9 cellular contexts compared by ENCODE assay signal in the genomic region with DNA sequence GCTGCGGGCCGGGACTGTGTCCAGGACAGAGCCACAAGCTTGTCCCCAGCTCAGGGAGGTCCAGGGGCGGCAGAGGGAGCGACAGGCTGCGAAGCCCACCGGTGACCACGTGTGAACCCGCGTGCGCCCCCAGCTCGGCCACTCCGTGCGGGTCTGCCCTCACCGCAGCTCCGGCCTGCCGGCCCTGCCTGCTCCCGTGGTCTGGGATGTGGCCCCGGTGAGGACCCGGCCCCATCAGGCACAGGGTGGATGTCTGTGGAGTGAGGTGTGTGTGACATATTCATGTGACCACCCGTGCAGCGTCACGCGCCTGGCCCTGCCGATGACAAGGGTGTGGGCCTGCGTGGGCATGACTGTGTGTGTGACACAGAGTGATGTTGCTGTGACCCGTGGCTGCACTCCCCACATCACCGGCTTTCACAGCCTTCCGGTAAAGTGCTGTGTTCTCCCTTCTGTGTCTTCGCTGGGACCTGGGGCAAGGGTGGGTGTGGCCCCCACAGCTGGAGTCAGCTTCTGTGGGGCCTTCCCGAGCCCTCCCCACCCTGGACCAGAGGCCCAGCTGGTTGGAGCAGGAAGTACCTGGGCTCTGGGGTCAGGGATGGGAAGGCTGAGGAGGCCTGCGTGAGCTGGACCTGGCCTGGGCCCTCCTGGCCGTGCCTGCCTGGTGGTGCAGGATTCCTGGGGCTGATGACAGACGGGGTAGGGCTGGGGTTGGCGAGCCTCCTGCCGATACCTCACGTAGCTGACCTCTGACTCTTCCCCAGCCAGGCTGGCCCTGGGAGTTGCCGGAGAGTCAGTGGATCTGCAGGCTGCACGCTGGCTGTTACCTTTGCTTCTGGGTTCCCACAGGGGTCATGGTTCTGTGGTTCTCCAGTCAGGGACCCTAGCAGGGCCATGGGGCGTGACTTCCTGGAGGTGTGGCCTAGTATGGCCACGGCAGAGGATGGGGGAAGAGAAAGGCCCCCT. TPM values are rescaled to one million over a fixed set of nuclear protein-coding genes. Genes with fewer than 3 reads are reported as not detected.
DNase-seq lines count a peak whose midpoint lies in the region; ATAC-seq and TF ChIP-seq lines count a peak whose summit lies in the region.
"Had no signal": no experiment of that assay in that cellular context is flagged by ENCODE, and none has a peak within 500 bp of the region (broad histone marks: within the 10 kb centered on the region; RNA-seq: fewer than 3 reads in every experiment).

No MANE protein-coding gene starts in this region.

- peak overlapping the region; percentile 67 for H3K4me3 Mint-ChIP-seq in type B pancreatic cell
- H3K4me3 Mint-ChIP-seq in endothelial cell (ENCODE audit: unreplicated experiment) = no peak overlapping the region

- H3K4me1 Mint-ChIP-seq in type B pancreatic cell (ENCODE audit: unreplicated experiment) (peaks cover 8% of the 10 kb centered on the region), endothelial cell (ENCODE audit: unreplicated experiment) (no peaks in the 10 kb centered on the region)

- H3K9me3 Mint-ChIP-seq in type B pancreatic cell (no peaks in the 10 kb centered on the region), endothelial cell (ENCODE audit: unreplicated experiment) (no peaks in the 10 kb centered on the region)

- WGBS in iPS DF 6.9 (ENCODE audit: insufficient coverage, insufficient read length) = no CpG with 5 or more reads among the region's 40 CpGs

- H3K36me3 ChIP-seq in iPS DF 6.9 (ENCODE audit: control insufficient read depth, insufficient read depth, low read length) = no peaks in the 10 kb centered on the region

- H3K4me1 ChIP-seq in iPS DF 6.9 (ENCODE audit: control insufficient read depth, insufficient read depth, low read length) = peaks cover 5% of the 10 kb centered on the region; the same call in 1 of the 2 replicates

- no peaks in the 10 kb centered on the region for H3K36me3 Mint-ChIP-seq in type B pancreatic cell
- H3K36me3 Mint-ChIP-seq in endothelial cell (ENCODE audit: low read depth, unreplicated experiment) = no peaks in the 10 kb centered on the region

- H3K27me3 ChIP-seq in iPS DF 6.9 (ENCODE audit: control insufficient read depth, insufficient read depth, low read length) = peaks cover 3% of the 10 kb centered on the region; the same call in 1 of the 2 replicates

- TF ChIP-seq CTCF in type B pancreatic cell (conservative IDR thresholded peaks at IDR 0.05) (no peak), endothelial cell (IDR thresholded peaks at IDR 0.05; ENCODE audit: unreplicated experiment) (no peak)

- H3K27ac Mint-ChIP-seq in type B pancreatic cell (peak overlapping the region; percentile 86), endothelial cell (ENCODE audit: unreplicated experiment) (no peak overlapping the region)

- no peaks in the 10 kb centered on the region for H3K9me3 ChIP-seq in iPS DF 6.9 (ENCODE audit: control insufficient read depth, insufficient read depth, low read length)

- peak; percentile 24 for DNase-seq in activated naive CD4-positive, alpha-beta T cell treated with Interleukin-2 at 50 U/mL for 16 hours
- no peak for DNase-seq in activated naive CD4-positive, alpha-beta T cell treated with anti-CD3 and anti-CD28 coated beads, Interleukin-2, amount 50 U/mL, for 16 hours
- DNase-seq in iPS DF 6.9 (ENCODE audit: low read depth, low spot score) (no peak), type B pancreatic cell (ENCODE audit: extremely low spot score, unreplicated experiment) (no peak), endothelial cell (ENCODE audit: low spot score) (no peak)

- H3K27me3 Mint-ChIP-seq in type B pancreatic cell (peaks cover 15% of the 10 kb centered on the region), endothelial cell (ENCODE audit: unreplicated experiment) (peaks cover 11% of the 10 kb centered on the region)

- H3K4me3 ChIP-seq in iPS DF 6.9 (ENCODE audit: low read length) = peak overlapping the region; percentile 70; the same call in 1 of the 2 replicates

- no peak overlapping the region for H3K27ac ChIP-seq in iPS DF 6.9 (ENCODE audit: low read length)

- ATAC-seq in HG03442 (IDR thresholded peaks at IDR 0.05; ENCODE audit: unreplicated experiment) (no peak), GM21526 (IDR thresholded peaks at IDR 0.05; ENCODE audit: low FRiP score, unreplicated experiment) (no peak)

- peak; percentile 29; the same call in 1 of the 2 replicates for TF ChIP-seq POLR2A in Raji (IDR thresholded peaks at IDR 0.05; ENCODE audit: insufficient read depth, low read depth, low read length)

RNA-seq across cellular contexts. Expression of a gene that starts 4.1 kb away (rescaled TPM):
- 1.2 and 2.5 TPM in 2 replicates for total RNA-seq in type B pancreatic cell (ENCODE audit: low replicate concordance)
- not detected for total RNA-seq in endothelial cell (ENCODE audit: unreplicated experiment)
- total RNA-seq: left cardiac atrium had no signal

RNA-seq across cellular contexts. Expression of a gene that starts 45.9 kb away (rescaled TPM):
- total RNA-seq in type B pancreatic cell (ENCODE audit: low replicate concordance) = 20.0 and 21.2 TPM in 2 replicates
- total RNA-seq in endothelial cell (ENCODE audit: unreplicated experiment) = 16.6 TPM

RNA-seq across cellular contexts. Expression of a gene that starts 50.1 kb away (rescaled TPM):
- total RNA-seq in type B pancreatic cell (ENCODE audit: low replicate concordance) (166 and 285 TPM in 2 replicates), endothelial cell (ENCODE audit: unreplicated experiment) (374 TPM)

RNA-seq across cellular contexts. Expression of a gene that starts 56.7 kb away (rescaled TPM):
- total RNA-seq in type B pancreatic cell (ENCODE audit: low replicate concordance) (20.8 and 34.6 TPM in 2 replicates), endothelial cell (ENCODE audit: unreplicated experiment) (33.3 TPM)
